ENCODE assay signal across 24 cellular contexts in the genomic region with DNA sequence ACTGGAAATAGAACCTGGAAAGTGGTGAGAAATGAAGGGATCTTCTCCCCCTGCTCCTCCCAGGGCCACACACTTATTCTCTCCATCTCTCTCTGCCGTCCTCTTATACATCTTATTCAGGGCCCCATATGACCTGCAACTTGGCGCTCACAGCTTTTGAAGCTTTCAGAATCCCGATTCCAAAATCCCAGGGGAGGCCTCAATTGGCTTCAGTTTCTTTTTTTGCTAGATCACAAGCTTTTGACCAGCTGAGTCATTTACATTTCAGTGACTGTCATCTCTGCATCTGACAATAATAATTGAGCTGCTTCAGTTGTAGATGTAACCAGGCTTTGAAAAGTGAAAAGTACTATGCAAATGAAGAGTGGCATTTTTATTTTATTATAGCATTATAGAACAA. TPM values are rescaled to one million over a fixed set of nuclear protein-coding genes. Genes with fewer than 3 reads are reported as not detected.
A peak's percentile ranks its signal among the peaks of the same experiment; 100 is the strongest.
DNase-seq lines count a peak whose midpoint lies in the region; ATAC-seq and TF ChIP-seq lines count a peak whose summit lies in the region.
"Had no signal": no experiment of that assay in that cellular context is flagged by ENCODE, and none has a peak within 500 bp of the region (broad histone marks: within the 10 kb centered on the region; RNA-seq: fewer than 3 reads in every experiment).

No MANE protein-coding gene starts in this region.

- no peak for DNase-seq in HFFc6
- DNase-seq in esophagus muscularis mucosa (ENCODE audit: extremely low spot score): no peak
- DNase-seq in MM.1S: no peak
- no peak for DNase-seq in DMS 273 treated with DMSO at 0.1 percent for 48 hours (lab: John Stamatoyannopoulos, UW)
- DNase-seq: activated CD4-positive, alpha-beta T cell treated with anti-CD3 and anti-CD28 coated beads for 36 hours; activated CD8-positive, alpha-beta memory T cell treated with anti-CD3 and anti-CD28 coated beads, Interleukin-2, amount 10 ng/mL, durations not matched to agents 7 days and 5 days; activated effector memory CD4-positive, alpha-beta T cell treated with anti-CD3 and anti-CD28 coated beads, Interleukin-2, amount 50 U/mL, for 16 hours; adrenal gland; H7; hippocampal formation; KG1; NCI-H1092 treated with DMSO at 0.1 percent for 48 hours; NCI-H2107; NCI-H748 treated with DMSO at 0.1 percent for 48 hours; stimulated activated CD4-positive, alpha-beta T cell treated with anti-CD3 and anti-CD28 coated beads, Interleukin-15, amount 100 ng/mL, for 24 hours; SW 1271 had no signal

- no peaks in the 10 kb centered on the region for H3K27me3 ChIP-seq in ACC112 (ENCODE audit: insufficient read depth, low read length)
- no peaks in the 10 kb centered on the region for H3K27me3 ChIP-seq in esophagus muscularis mucosa
- no peaks in the 10 kb centered on the region for H3K27me3 ChIP-seq in neutrophil
- no peaks in the 10 kb centered on the region for H3K27me3 ChIP-seq in MM.1S (replicated peaks; ENCODE audit: insufficient read depth, low read length)
- H3K27me3 ChIP-seq: adrenal gland, cardiac muscle cell had no signal

- WGBS in esophagus muscularis mucosa: 69% methylated on average over 3 of the region's 3 CpGs

- H2AFZ ChIP-seq in ACC112 (ENCODE audit: low read length, unreplicated experiment) (peak overlapping the region; percentile 99), MM.1S (ENCODE audit: low read length) (no peak overlapping the region)

- peaks cover 18% of the 10 kb centered on the region for H3K36me3 Mint-ChIP-seq in HFFc6 (ENCODE audit: low read depth)
- H3K36me3 Mint-ChIP-seq in activated T-helper 17 cell treated with anti-CD3 and anti-CD28 coated beads, Interleukin-2, amount 50 U/mL, for 72 hours (ENCODE audit: low read depth): no peaks in the 10 kb centered on the region
- H3K36me3 Mint-ChIP-seq: activated CD8-positive, alpha-beta memory T cell treated with anti-CD3 and anti-CD28 coated beads, Interleukin-2, amount 10 ng/mL, durations not matched to agents 7 days and 5 days; stimulated activated memory B cell treated with anti-CD40 and anti-IgM and Interleukin-4, amounts not matched to agents 10 μg/mL and 1 μg/mL and 100 μg/mL, for 72 hours had no signal

- no peaks in the 10 kb centered on the region; the same call in 1 of the 2 replicates for H3K36me3 ChIP-seq in ACC112 (ENCODE audit: insufficient read depth, low read length)
- H3K36me3 ChIP-seq in esophagus muscularis mucosa: no peaks in the 10 kb centered on the region
- H3K36me3 ChIP-seq in neutrophil: no peaks in the 10 kb centered on the region
- no peaks in the 10 kb centered on the region for H3K36me3 ChIP-seq in MM.1S (replicated peaks; ENCODE audit: insufficient read depth, low read length)
- H3K36me3 ChIP-seq: adrenal gland, cardiac muscle cell, tibial artery had no signal

- no peak for TF ChIP-seq EP300 in esophagus muscularis mucosa (IDR thresholded peaks at IDR 0.05)

- H3K9ac ChIP-seq in MM.1S (ENCODE audit: low read length): no peak overlapping the region

- peak overlapping the region; percentile 84 for H3K27ac Mint-ChIP-seq in HFFc6
- H3K27ac Mint-ChIP-seq in activated T-helper 17 cell treated with anti-CD3 and anti-CD28 coated beads, Interleukin-2, amount 50 U/mL, for 72 hours: no peak overlapping the region
- H3K27ac Mint-ChIP-seq: activated CD4-positive, alpha-beta T cell treated with anti-CD3 and anti-CD28 coated beads for 36 hours; activated CD8-positive, alpha-beta memory T cell treated with anti-CD3 and anti-CD28 coated beads, Interleukin-2, amount 10 ng/mL, durations not matched to agents 7 days and 5 days; memory B cell; stimulated activated memory B cell treated with anti-CD40 and anti-IgM and Interleukin-4, amounts not matched to agents 10 μg/mL and 1 μg/mL and 100 μg/mL, for 72 hours had no signal

- no peaks in the 10 kb centered on the region for H3F3A ChIP-seq in MM.1S (ENCODE audit: insufficient read depth, low read length)

- H3K9me3 ChIP-seq in esophagus muscularis mucosa: peaks cover 0 to 5% (median 2%) of the 10 kb centered on the region in 4 donors
- no peaks in the 10 kb centered on the region for H3K9me3 ChIP-seq in neutrophil
- H3K9me3 ChIP-seq in MM.1S (replicated peaks; ENCODE audit: insufficient read depth, low read length): no peaks in the 10 kb centered on the region

- H3K4me1 ChIP-seq in ACC112 (ENCODE audit: control insufficient read depth, insufficient read depth, low read length, unreplicated experiment) (peaks cover 32% of the 10 kb centered on the region), esophagus muscularis mucosa (peaks cover 0 to 14% (median 6%) of the 10 kb centered on the region in 4 donors), neutrophil (ENCODE audit: control insufficient read depth in 1 of 2, insufficient read depth in 1 of 2, low read depth in 1 of 2, low read length in 1 of 2) (peaks cover 11 to 28% of the 10 kb centered on the region in 2 experiments), MM.1S (ENCODE audit: low read length) (no peaks in the 10 kb centered on the region)
- H3K4me1 ChIP-seq: adrenal gland, tibial artery had no signal

- intact Hi-C loops in esophagus muscularis mucosa (cut with DNase I): no loop called here

- H3K4me3 ChIP-seq in ACC112 (ENCODE audit: low read depth, low read length) (peak overlapping the region; percentile 50), esophagus muscularis mucosa (no peak overlapping the region), neutrophil (ENCODE audit: low read depth in 1 of 2, low read length in 1 of 2) (no peak overlapping the region), MM.1S (ENCODE audit: low read length) (no peak overlapping the region)
- H3K4me3 ChIP-seq: adrenal gland, cardiac muscle cell, tibial artery had no signal

- no peaks in the 10 kb centered on the region; the same call in none of the 2 replicates for H3K27me3 Mint-ChIP-seq in HFFc6 (ENCODE audit: insufficient read depth)
- H3K27me3 Mint-ChIP-seq in activated T-helper 17 cell treated with anti-CD3 and anti-CD28 coated beads, Interleukin-2, amount 50 U/mL, for 72 hours: peaks cover 22% of the 10 kb centered on the region
- H3K27me3 Mint-ChIP-seq: activated CD8-positive, alpha-beta memory T cell treated with anti-CD3 and anti-CD28 coated beads, Interleukin-2, amount 10 ng/mL, durations not matched to agents 7 days and 5 days had no signal

- H3K4me1 Mint-ChIP-seq in HFFc6 (ENCODE audit: low read depth): peaks cover 82% of the 10 kb centered on the region
- no peaks in the 10 kb centered on the region for H3K4me1 Mint-ChIP-seq in activated T-helper 17 cell treated with anti-CD3 and anti-CD28 coated beads, Interleukin-2, amount 50 U/mL, for 72 hours
- H3K4me1 Mint-ChIP-seq: activated CD4-positive, alpha-beta T cell treated with anti-CD3 and anti-CD28 coated beads for 36 hours; activated CD8-positive, alpha-beta memory T cell treated with anti-CD3 and anti-CD28 coated beads, Interleukin-2, amount 10 ng/mL, durations not matched to agents 7 days and 5 days; memory B cell; stimulated activated memory B cell treated with anti-CD40 and anti-IgM and Interleukin-4, amounts not matched to agents 10 μg/mL and 1 μg/mL and 100 μg/mL, for 72 hours had no signal

- no peak overlapping the region for H3K4me2 ChIP-seq in MM.1S (ENCODE audit: low read depth, low read length)

- TF ChIP-seq CTCF in HFFc6 (IDR thresholded peaks at IDR 0.05) (no peak), esophagus muscularis mucosa (IDR thresholded peaks at IDR 0.05) (no peak), neutrophil (IDR thresholded peaks at IDR 0.05) (no peak), MM.1S (IDR thresholded peaks at IDR 0.05; ENCODE audit: low read length) (no peak)

- H3K79me2 ChIP-seq in ACC112 (ENCODE audit: control insufficient read depth, insufficient read depth, low read length, unreplicated experiment) (no peaks in the 10 kb centered on the region), MM.1S (ENCODE audit: low read length) (no peaks in the 10 kb centered on the region)

- peak overlapping the region; percentile 36; the same call in 1 of the 2 replicates for H3K4me3 Mint-ChIP-seq in HFFc6
- H3K4me3 Mint-ChIP-seq in activated T-helper 17 cell treated with anti-CD3 and anti-CD28 coated beads, Interleukin-2, amount 50 U/mL, for 72 hours: no peak overlapping the region
- H3K4me3 Mint-ChIP-seq: activated CD4-positive, alpha-beta T cell treated with anti-CD3 and anti-CD28 coated beads for 36 hours; activated CD8-positive, alpha-beta memory T cell treated with anti-CD3 and anti-CD28 coated beads, Interleukin-2, amount 10 ng/mL, durations not matched to agents 7 days and 5 days; memory B cell; stimulated activated memory B cell treated with anti-CD40 and anti-IgM and Interleukin-4, amounts not matched to agents 10 μg/mL and 1 μg/mL and 100 μg/mL, for 72 hours had no signal

- no peaks in the 10 kb centered on the region for H4K20me1 ChIP-seq in MM.1S (ENCODE audit: insufficient read depth, low read length)

- ATAC-seq in activated T-helper 17 cell treated with anti-CD3 and anti-CD28 coated beads, Interleukin-2, amount 50 U/mL, for 72 hours (replicated peaks): no peak
- ATAC-seq in GM21447 (IDR thresholded peaks at IDR 0.05; ENCODE audit: unreplicated experiment): no peak
- ATAC-seq: activated CD4-positive, alpha-beta T cell treated with anti-CD3 and anti-CD28 coated beads for 36 hours; activated CD8-positive, alpha-beta memory T cell treated with anti-CD3 and anti-CD28 coated beads, Interleukin-2, amount 10 ng/mL, durations not matched to agents 7 days and 5 days; stimulated activated memory B cell treated with anti-CD40 and anti-IgM and Interleukin-4, amounts not matched to agents 10 μg/mL and 1 μg/mL and 100 μg/mL, for 72 hours had no signal

- peaks cover 11% of the 10 kb centered on the region for H3K9me3 Mint-ChIP-seq in HFFc6
- H3K9me3 Mint-ChIP-seq in activated T-helper 17 cell treated with anti-CD3 and anti-CD28 coated beads, Interleukin-2, amount 50 U/mL, for 72 hours: peaks cover 4% of the 10 kb centered on the region

- H3K27ac ChIP-seq in ACC112 (ENCODE audit: low read depth, low read length) (peak overlapping the region; percentile 75), esophagus muscularis mucosa (replicated peaks in 1 of 4) (peak overlapping the region in 3 of 4 donors; percentile 40 to 67 (median 43)), neutrophil (peak overlapping the region; percentile 35), MM.1S (ENCODE audit: low read length) (no peak overlapping the region)
- H3K27ac ChIP-seq: adrenal gland, cardiac muscle cell, tibial artery had no signal

- no peaks in the 10 kb centered on the region for H3K9me2 ChIP-seq in MM.1S (replicated peaks; ENCODE audit: insufficient read depth, low read length)

- TF ChIP-seq POLR2A in esophagus muscularis mucosa (IDR thresholded peaks at IDR 0.05; ENCODE audit: low read depth): no peak

RNA-seq across cellular contexts. Expression of a gene that starts 9.9 kb away (rescaled TPM):
- total RNA-seq in HFFc6 (2021; fragmentation: NEBNext Ultra II Directional; extraction: Animal tissue kit (Norgen Biotek cat#: 25700)): 10 to 100 TPM in 3 of 6 experiments, 1 to 10 TPM in 3; 3.7 to 11.6 (median 9.7) TPM
- total RNA-seq in esophagus muscularis mucosa: 10 to 100 TPM; 17.0 to 32.3 (median 28.7) TPM
- total RNA-seq in activated T-helper 17 cell treated with anti-CD3 and anti-CD28 coated beads, Interleukin-2, amount 50 U/mL, for 72 hours: not detected
- total RNA-seq: activated CD4-positive, alpha-beta T cell treated with anti-CD3 and anti-CD28 coated beads for 36 hours; activated CD8-positive, alpha-beta memory T cell treated with anti-CD3 and anti-CD28 coated beads, Interleukin-2, amount 10 ng/mL, durations not matched to agents 7 days and 5 days; cardiac muscle cell; H7 had no signal

Comparison
In these comparisons a context has a peak if more than half of its experiments do, and no peak if none do; other contexts are left out.
1. RNA of a gene that starts 9.9 kb away (total RNA-seq): 17.0 to 32.3 TPM in esophagus muscularis mucosa and 3.7 to 11.6 TPM in HFFc6; not detected in activated T-helper 17 cell treated with anti-CD3 and anti-CD28 coated beads, Interleukin-2, amount 50 U/mL, for 72 hours; every median in the first group is over 4 times any median in the second.